In the genomic region with DNA sequence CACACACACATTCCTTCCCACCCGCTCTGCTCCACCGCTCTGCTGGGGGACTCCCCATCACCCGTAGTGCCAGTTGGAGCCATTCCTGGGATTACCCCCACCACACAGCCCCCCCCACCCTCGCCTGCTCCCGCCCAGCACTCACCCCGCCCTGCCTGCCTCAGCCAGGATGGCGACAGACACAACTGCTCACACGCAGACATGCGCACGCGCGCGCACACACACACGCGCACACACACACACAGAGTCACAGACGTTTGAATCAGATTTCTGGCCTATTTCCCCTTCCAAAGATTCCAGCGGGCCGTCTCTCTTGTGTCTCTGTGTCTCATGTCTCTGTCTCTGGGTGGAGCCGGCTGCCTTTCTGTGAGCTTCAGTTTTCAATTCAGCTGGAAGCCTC, we compare ENCODE assay signal across 9 cellular contexts. TPM values are rescaled to one million over a fixed set of nuclear protein-coding genes. Genes with fewer than 3 reads are reported as not detected.
DNase-seq lines count a peak whose midpoint lies in the region; ATAC-seq and TF ChIP-seq lines count a peak whose summit lies in the region.
"Had no signal": no experiment of that assay in that cellular context is flagged by ENCODE, and none has a peak within 500 bp of the region (broad histone marks: within the 10 kb centered on the region; RNA-seq: fewer than 3 reads in every experiment).

No MANE protein-coding gene starts in this region.

- H3K4me1 Mint-ChIP-seq in nephron progenitor cell = peaks cover 80% of the 10 kb centered on the region

- H3K27ac Mint-ChIP-seq in nephron progenitor cell = peak overlapping the region; percentile 69

- intact Hi-C loops in esophagus muscularis mucosa (cut with DNase I) = loop anchor here (5.0 kb wide), 1 partner anchor 122 kb away; no protein-coding TSS in a partner anchor

- no peak for TF ChIP-seq POLR2A in esophagus muscularis mucosa (IDR thresholded peaks at IDR 0.05; ENCODE audit: low read depth)

- peaks cover 3 to 81% (median 38%) of the 10 kb centered on the region in 4 donors for H3K27me3 ChIP-seq in esophagus muscularis mucosa

- H3K36me3 ChIP-seq in esophagus muscularis mucosa = no peaks in the 10 kb centered on the region

- H3K36me3 Mint-ChIP-seq in nephron progenitor cell (ENCODE audit: low read depth) = no peaks in the 10 kb centered on the region

- H3K4me3 Mint-ChIP-seq in nephron progenitor cell = peak overlapping the region; percentile 60

- H3K9me3 Mint-ChIP-seq in nephron progenitor cell = no peaks in the 10 kb centered on the region

- peaks cover 23 to 53% (median 45%) of the 10 kb centered on the region in 4 donors for H3K4me1 ChIP-seq in esophagus muscularis mucosa

- TF ChIP-seq CTCF in nephron progenitor cell (IDR thresholded peaks at IDR 0.05) (no peak), esophagus muscularis mucosa (IDR thresholded peaks at IDR 0.05) (no peak)

- no peak for ATAC-seq in HG03378 (IDR thresholded peaks at IDR 0.05; ENCODE audit: unreplicated experiment)
- ATAC-seq in left lobe of liver = no peak

- TF ChIP-seq EP300 in esophagus muscularis mucosa (IDR thresholded peaks at IDR 0.05) = no peak

- peak overlapping the region in 1 of 4 donors; percentile 18 for H3K4me3 ChIP-seq in esophagus muscularis mucosa

- no peak overlapping the region for H3K27ac ChIP-seq in esophagus muscularis mucosa (replicated peaks in 1 of 4)

- H3K27me3 Mint-ChIP-seq in nephron progenitor cell (ENCODE audit: low read depth, poor library complexity) = peaks cover 74% of the 10 kb centered on the region

- 31% methylated on average over 8 of the region's 19 CpGs for WGBS in esophagus muscularis mucosa

- DNase-seq in Ammon's horn (ENCODE audit: low spot score) (peak; percentile 56), M059J (ENCODE audit: low read depth) (peak; percentile 29), dedifferentiated amniotic fluid mesenchymal stem cell (ENCODE audit: extremely low spot score) (peak; percentile 77), nephron progenitor cell (no peak), esophagus muscularis mucosa (ENCODE audit: extremely low spot score) (no peak), iPS-NIHi7 (ENCODE audit: extremely low spot score) (no peak), left lobe of liver (ENCODE audit: low spot score) (no peak)
- DNase-seq: stimulated activated CD4-positive, alpha-beta T cell treated with anti-CD3 and anti-CD28 coated beads, Interleukin-4, amount 100 ng/mL, for 4 hours had no signal

- H3K9me3 ChIP-seq in esophagus muscularis mucosa = no peaks in the 10 kb centered on the region

RNA-seq across cellular contexts. Expression of gene CACNA1G, which starts 4.4 kb away (rescaled TPM):
- total RNA-seq in M059J (2014; rRNA removed; shearing (Covaris generic)) = 0.15 TPM in 1 of 2 replicates, not detected in the other
- total RNA-seq in esophagus muscularis mucosa = under 1 TPM in 3 of 4 donors, not detected in 1; 0.39 to 0.63 (median 0.50) TPM
- total RNA-seq in left lobe of liver = 0.10 TPM

RNA-seq across cellular contexts. Expression of gene SPATA20, which starts 17.9 kb away (rescaled TPM):
- 23.1 and 60.5 TPM in 2 replicates for total RNA-seq in M059J (2014; rRNA removed; shearing (Covaris generic))
- total RNA-seq in esophagus muscularis mucosa = 10 to 100 TPM; 44.1 to 64.4 (median 54.6) TPM
- 40.6 TPM for total RNA-seq in left lobe of liver

RNA-seq across cellular contexts. Expression of gene EPN3, which starts 32.4 kb away (rescaled TPM):
- 0.74 TPM in 1 of 2 replicates, not detected in the other for total RNA-seq in M059J (2014; rRNA removed; shearing (Covaris generic))
- total RNA-seq in esophagus muscularis mucosa (not detected), left lobe of liver (0.35 TPM)

RNA-seq across cellular contexts. Expression of gene MYCBPAP, which starts 56.7 kb away (rescaled TPM):
- total RNA-seq in M059J (2014; rRNA removed; shearing (Covaris generic)) = 0.12 TPM in 1 of 2 replicates, not detected in the other
- total RNA-seq in esophagus muscularis mucosa = 1 to 10 TPM in 2 of 4 donors, under 1 TPM in 1, not detected in 1; 0.33 to 1.6 (median 1.2) TPM
- total RNA-seq in left lobe of liver = not detected

Comparison
In these comparisons a context has a peak if more than half of its experiments do, and no peak if none do; other contexts are left out.
1. DNase-seq: peak in Ammon's horn (single experiment), M059J (single experiment) and dedifferentiated amniotic fluid mesenchymal stem cell (single experiment); none in nephron progenitor cell (single experiment), esophagus muscularis mucosa (single experiment), iPS-NIHi7 (single experiment) and left lobe of liver (single experiment).